10 cellular contexts compared by ENCODE assay signal in genomic region chr3:63960048-63960711, GRCh38. TPM values are rescaled to one million over a fixed set of nuclear protein-coding genes. Genes with fewer than 3 reads are reported as not detected.
DNase-seq lines count a peak whose midpoint lies in the region; ATAC-seq and TF ChIP-seq lines count a peak whose summit lies in the region.
"Had no signal": no experiment of that assay in that cellular context is flagged by ENCODE, and none has a peak within 500 bp of the region (broad histone marks: within the 10 kb centered on the region; RNA-seq: fewer than 3 reads in every experiment).

No MANE protein-coding gene starts in this region.

- no peaks in the 10 kb centered on the region for H3K79me1 ChIP-seq in neuronal stem cell (ENCODE audit: low read depth, low read length)

- no peak overlapping the region for H4K91ac ChIP-seq in neuronal stem cell (ENCODE audit: low read depth, low read length, poor library complexity)

- H3K27ac ChIP-seq in AG04450 (ENCODE audit: low read depth, low read length) (peak overlapping the region; percentile 11), neuronal stem cell (replicated peaks; ENCODE audit: low read length) (peak overlapping the region; percentile 53)
- H3K27ac ChIP-seq: cardiac muscle cell had no signal

- no peak overlapping the region for H2BK15ac ChIP-seq in neuronal stem cell (ENCODE audit: low read length)

- H3K4ac ChIP-seq in neuronal stem cell (ENCODE audit: low read length) = no peak overlapping the region

- H2AFZ ChIP-seq in neuronal stem cell (ENCODE audit: low read length) = no peak overlapping the region

- peaks cover 0 to 8% of the 10 kb centered on the region in 2 donors for H3K36me3 ChIP-seq in neuronal stem cell (replicated peaks in 1 of 2; ENCODE audit: control insufficient read depth in 2 of 2, insufficient read depth in 2 of 2, low read length in 2 of 2)
- H3K36me3 ChIP-seq: cardiac muscle cell had no signal

- WGBS in neuronal stem cell (ENCODE audit: extremely low coverage in 2 of 2, insufficient read length in 2 of 2, insufficient replicate concordance in 1 of 2), 2 donors = no CpG with 5 or more reads among the region's 6 CpGs

- H2BK5ac ChIP-seq in neuronal stem cell (ENCODE audit: low read length) = no peak overlapping the region

- peak overlapping the region; percentile 55 for H3K18ac ChIP-seq in neuronal stem cell (ENCODE audit: low read length)

- no peak overlapping the region for H3K23ac ChIP-seq in neuronal stem cell (ENCODE audit: low read depth, low read length, poor library complexity)

- H3K4me3 ChIP-seq in AG04450 (ENCODE audit: low read depth, low read length) = peak overlapping the region; percentile 21; the same call in 1 of the 2 replicates
- H3K4me3 ChIP-seq in epithelial cell of esophagus (ENCODE audit: low read length) = peak overlapping the region; percentile 25
- no peak overlapping the region for H3K4me3 ChIP-seq in neuronal stem cell (ENCODE audit: low read length in 2 of 2)
- H3K4me3 ChIP-seq: cardiac muscle cell had no signal

- no peak overlapping the region for H4K8ac ChIP-seq in neuronal stem cell (ENCODE audit: low read depth, low read length)

- H3K27me3 ChIP-seq in AG04450 (ENCODE audit: control insufficient read depth, insufficient read depth, low read length) = no peaks in the 10 kb centered on the region
- no peaks in the 10 kb centered on the region for H3K27me3 ChIP-seq in neuronal stem cell (ENCODE audit: control insufficient read depth in 3 of 3, insufficient read depth in 3 of 3, low read depth in 1 of 3, low read length in 3 of 3)
- H3K27me3 ChIP-seq: cardiac muscle cell had no signal

- POLR2A ChIA-PET in AG04450 (lab: Yijun Ruan, JAX) = interaction anchor here (0.7 to 1.0 kb wide), 4 partner anchors 11 to 48 kb away, joined by 3 to 9 read pairs (median 8); partner anchors contain the start of gene SCAANT1

- in situ Hi-C loops in SK-MEL-5 (cut with HindIII; ENCODE audit: low pct_unique_long_range_greater_than_20kb, low sequenced_read_pairs) = no loop called here

- H3K9me3 ChIP-seq in AG04450 (ENCODE audit: control insufficient read depth, insufficient read depth, low read length) (no peaks in the 10 kb centered on the region), neuronal stem cell (replicated peaks in 1 of 2; ENCODE audit: control insufficient read depth in 2 of 2, insufficient read depth in 1 of 2, low read depth in 1 of 2, low read length in 2 of 2) (no peaks in the 10 kb centered on the region)

- no peak overlapping the region for H3K4me2 ChIP-seq in neuronal stem cell (ENCODE audit: insufficient read depth, low read length, poor library complexity, severe bottlenecking)

- DNase-seq in AG04450 (ENCODE audit: low read depth, low spot score) (no peak), SK-MEL-5 (ENCODE audit: low read depth, low spot score) (peak; percentile 79), epithelial cell of esophagus (ENCODE audit: low read depth) (peak; percentile 80), neuronal stem cell (ENCODE audit: low spot score) (no peak), NCI-H187 treated with DMSO at 0.1 percent for 48 hours (lab: John Stamatoyannopoulos, UW) (no peak), NCI-H2107 treated with DMSO at 0.1 percent for 48 hours (lab: John Stamatoyannopoulos, UW; ENCODE audit: unreplicated experiment) (no peak)
- DNase-seq in activated effector memory CD4-positive, alpha-beta T cell treated with anti-CD3 and anti-CD28 coated beads, Interleukin-2, amount 50 U/mL, for 16 hours = no peak

- no peak overlapping the region for H2BK12ac ChIP-seq in neuronal stem cell (ENCODE audit: low read length)

- no peak overlapping the region for H2BK120ac ChIP-seq in neuronal stem cell (ENCODE audit: low read depth, low read length)

- H3K14ac ChIP-seq in neuronal stem cell (ENCODE audit: low read length) = no peak overlapping the region

- no peak overlapping the region for H3K9ac ChIP-seq in neuronal stem cell (ENCODE audit: low read depth, low read length, poor library complexity)

- CTCF ChIA-PET in AG04450 (lab: Charles Lee) = interaction anchor here (0.7 to 4.4 kb wide), 9 partner anchors 10 to 564 kb away, joined by 3 to 75 read pairs (median 5); partner anchors contain the start of gene PSMD6

- TF ChIP-seq CTCF in AG04450 (IDR thresholded peaks at IDR 0.05; ENCODE audit: low read depth, low read length) = no peak
- no peak for TF ChIP-seq CTCF in epithelial cell of esophagus (IDR thresholded peaks at IDR 0.05; ENCODE audit: insufficient read depth, low read depth, low read length, missing control alignments)

- peaks cover 3 to 23% of the 10 kb centered on the region in 2 donors for H3K4me1 ChIP-seq in neuronal stem cell (ENCODE audit: control insufficient read depth in 2 of 2, insufficient read depth in 1 of 2, low read depth in 1 of 2, low read length in 2 of 2)

- peak overlapping the region; percentile 68 for H2AK5ac ChIP-seq in neuronal stem cell (ENCODE audit: low read depth, low read length)

- ATAC-seq in GM19395 (IDR thresholded peaks at IDR 0.05; ENCODE audit: unreplicated experiment) = peak; percentile 47

RNA-seq across cellular contexts. Expression of gene SCAANT1, which starts 48.0 kb away (rescaled TPM):
- not detected in 2 replicates for polyA plus RNA-seq in AG04450 (2011; rRNA removed)
- not detected in 2 replicates for polyA minus RNA-seq in AG04450 (2011; rRNA and poly(A)+ RNA removed)
- not detected in 2 replicates for total RNA-seq in SK-MEL-5 (2014; rRNA removed; shearing (Covaris generic))
- polyA plus RNA-seq in SK-MEL-5 (2015; cell fraction: cytosol; rRNA removed) = not detected in 2 replicates
- not detected in 2 replicates for polyA plus RNA-seq in SK-MEL-5 (2015; cell fraction: nucleus; rRNA removed)
- not detected for polyA plus RNA-seq in neuronal stem cell (2013, experiment 1 of 2)
- 0.78 TPM for polyA plus RNA-seq in neuronal stem cell (2013, experiment 2 of 2)
- total RNA-seq: cardiac muscle cell, temporal lobe had no signal
- polyA plus RNA-seq: cardiac muscle cell had no signal

Comparison
In these comparisons a context has a peak if more than half of its experiments do, and no peak if none do; other contexts are left out.
1. DNase-seq: peak in SK-MEL-5 (single experiment) and epithelial cell of esophagus (single experiment); none in AG04450 (single experiment), neuronal stem cell (single experiment), NCI-H187 treated with DMSO at 0.1 percent for 48 hours (single experiment), activated effector memory CD4-positive, alpha-beta T cell treated with anti-CD3 and anti-CD28 coated beads, Interleukin-2, amount 50 U/mL, for 16 hours (single experiment) and NCI-H2107 treated with DMSO at 0.1 percent for 48 hours (single experiment).
2. H3K4me3 ChIP-seq: peak in AG04450 (single experiment) and epithelial cell of esophagus (single experiment); none in neuronal stem cell (0 of 2).